20 cellular contexts compared by ENCODE assay signal in the genomic region with DNA sequence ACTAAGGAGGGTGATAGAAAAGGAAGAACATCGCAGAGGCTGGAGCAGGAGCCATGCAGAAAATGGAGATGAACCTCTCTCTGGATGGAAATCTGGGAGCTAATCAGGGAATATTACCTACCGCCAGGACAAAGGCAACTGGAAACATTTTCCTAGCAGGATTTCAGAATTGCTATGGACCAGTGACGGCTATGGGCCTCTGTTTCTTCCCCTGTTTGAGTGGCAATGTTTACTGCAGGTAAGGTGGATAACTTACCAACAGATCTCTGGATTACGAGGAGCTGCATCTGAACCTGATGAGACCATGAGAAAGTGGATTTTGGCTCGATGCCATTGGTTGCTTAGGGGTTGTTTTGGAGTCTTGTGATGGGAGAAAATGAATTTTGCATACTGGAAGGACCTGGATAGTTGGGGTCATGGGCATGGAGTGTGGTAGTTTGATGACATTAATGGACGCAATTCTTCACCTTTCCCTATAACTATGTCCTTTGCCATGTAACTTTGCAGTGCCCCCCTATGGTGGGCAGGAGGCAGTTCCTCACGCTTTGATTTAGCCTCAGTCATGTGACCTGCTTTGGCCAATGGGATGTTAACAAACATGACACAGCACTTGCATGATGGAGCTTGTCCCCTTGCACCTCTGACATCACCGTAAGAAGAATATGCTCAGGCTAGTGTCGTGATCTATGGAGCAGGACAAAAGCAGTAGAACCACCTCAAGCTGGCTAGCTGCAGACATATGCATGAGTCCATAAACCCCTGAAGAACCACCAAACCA. TPM values are rescaled to one million over a fixed set of nuclear protein-coding genes. Genes with fewer than 3 reads are reported as not detected.
DNase-seq lines count a peak whose midpoint lies in the region; ATAC-seq, FAIRE-seq and TF ChIP-seq lines count a peak whose summit lies in the region.
"Had no signal": no experiment of that assay in that cellular context is flagged by ENCODE, and none has a peak within 500 bp of the region (broad histone marks: within the 10 kb centered on the region; RNA-seq: fewer than 3 reads in every experiment).

No MANE protein-coding gene starts in this region.

- WGBS in K562 (ENCODE audit: insufficient coverage, low coverage, missing lambda C conversion rate) = 6% methylated on average over 9 of the region's 9 CpGs
- no CpG with 5 or more reads among the region's 9 CpGs for WGBS in trophoblast cell (ENCODE audit: extremely low coverage, insufficient coverage, insufficient read length)

- peaks cover 6% of the 10 kb centered on the region for H3K4me1 Mint-ChIP-seq in activated CD8-positive, alpha-beta T cell treated with anti-CD3 and anti-CD28 coated beads for 36 hours (ENCODE audit: low read depth)
- H3K4me1 Mint-ChIP-seq in activated CD8-positive, alpha-beta T cell treated with anti-CD3 and anti-CD28 coated beads, Interleukin-2, amount 10 ng/mL, durations not matched to agents 7 days and 5 days (ENCODE audit: low read depth) = peaks cover 14% of the 10 kb centered on the region
- H3K4me1 Mint-ChIP-seq in activated CD4-positive, alpha-beta memory T cell treated with anti-CD3 and anti-CD28 coated beads, Interleukin-2, amount 10 ng/mL, durations not matched to agents 7 days and 5 days = peaks cover 8% of the 10 kb centered on the region

- no peak overlapping the region for H2BK5ac ChIP-seq in trophoblast cell (ENCODE audit: low read depth, low read length, poor library complexity)

- H2AFZ ChIP-seq in Loucy (ENCODE audit: low read length) (no peak overlapping the region), K562 (ENCODE audit: low read depth, low read length) (no peak overlapping the region), trophoblast cell (ENCODE audit: insufficient read depth, low read length, poor library complexity) (no peak overlapping the region)
- H2AFZ ChIP-seq: PC-9 had no signal

- H4K8ac ChIP-seq in trophoblast cell (ENCODE audit: low read depth, low read length) = no peak overlapping the region

- H3K36me3 Mint-ChIP-seq in activated CD8-positive, alpha-beta T cell treated with anti-CD3 and anti-CD28 coated beads for 36 hours (ENCODE audit: low read depth) = no peaks in the 10 kb centered on the region
- no peaks in the 10 kb centered on the region for H3K36me3 Mint-ChIP-seq in activated CD8-positive, alpha-beta T cell treated with anti-CD3 and anti-CD28 coated beads, Interleukin-2, amount 10 ng/mL, durations not matched to agents 7 days and 5 days (ENCODE audit: low read depth)
- no peaks in the 10 kb centered on the region for H3K36me3 Mint-ChIP-seq in activated CD4-positive, alpha-beta memory T cell treated with anti-CD3 and anti-CD28 coated beads, Interleukin-2, amount 10 ng/mL, durations not matched to agents 7 days and 5 days (ENCODE audit: low read depth)

- H3K27ac ChIP-seq in K562 (ENCODE audit: extremely low read depth, low read depth, low read length) (no peak overlapping the region), trophoblast cell (ENCODE audit: low read depth, low read length) (no peak overlapping the region), breast epithelium (no peak overlapping the region)
- H3K27ac ChIP-seq: HL-60, PC-9, SK-N-MC had no signal

- no peaks in the 10 kb centered on the region for H3K9me2 ChIP-seq in Loucy (replicated peaks; ENCODE audit: low read depth, low read length)

- TF ChIP-seq RAD21 in K562 (CRISPR knock-in tag; conservative IDR thresholded peaks at IDR 0.05 in 1 of 2, IDR thresholded peaks at IDR 0.05 in 1 of 2) = no peak

- no peak overlapping the region for H3K14ac ChIP-seq in trophoblast cell (ENCODE audit: low read length)

- H3K4me3 Mint-ChIP-seq in activated CD8-positive, alpha-beta T cell treated with anti-CD3 and anti-CD28 coated beads for 36 hours = no peak overlapping the region
- no peak overlapping the region for H3K4me3 Mint-ChIP-seq in activated CD8-positive, alpha-beta T cell treated with anti-CD3 and anti-CD28 coated beads, Interleukin-2, amount 10 ng/mL, durations not matched to agents 7 days and 5 days
- no peak overlapping the region for H3K4me3 Mint-ChIP-seq in activated CD4-positive, alpha-beta memory T cell treated with anti-CD3 and anti-CD28 coated beads, Interleukin-2, amount 10 ng/mL, durations not matched to agents 7 days and 5 days
- H3K4me3 Mint-ChIP-seq: HFFc6 had no signal

- H3K27me3 ChIP-seq in Loucy (ENCODE audit: insufficient read depth, low read length, poor library complexity, severe bottlenecking) (no peaks in the 10 kb centered on the region), K562 (ENCODE audit: control insufficient read depth in 2 of 2, insufficient read depth in 2 of 2, low read length in 2 of 2) (peaks cover 0 to 17% of the 10 kb centered on the region in 2 experiments; a peak in 2 of 5 replicates), trophoblast cell (ENCODE audit: insufficient read depth, low read length) (no peaks in the 10 kb centered on the region), breast epithelium (no peaks in the 10 kb centered on the region)
- H3K27me3 ChIP-seq: BLaER1 treated with 17β-estradiol and CSF1 and Interleukin-3, amounts not matched to agents 10 nM and 100 nM had no signal

- POLR2A ChIA-PET in activated CD8-positive, alpha-beta T cell treated with anti-CD3 and anti-CD28 coated beads for 36 hours (lab: Charles Lee) = no interaction called here
- POLR2A ChIA-PET in activated CD8-positive, alpha-beta T cell treated with anti-CD3 and anti-CD28 coated beads, Interleukin-2, amount 10 ng/mL, durations not matched to agents 7 days and 5 days (lab: Charles Lee) = no interaction called here
- POLR2A ChIA-PET in K562 (lab: Yijun Ruan, JAX) = interaction anchor here (0.8 kb wide), 1 partner anchor 1270 kb away, joined by 3 read pairs; no protein-coding TSS in a partner anchor
- POLR2A ChIA-PET in activated CD4-positive, alpha-beta memory T cell treated with anti-CD3 and anti-CD28 coated beads, Interleukin-2, amount 10 ng/mL, durations not matched to agents 7 days and 5 days (lab: Charles Lee) = no interaction called here

- H3K79me2 ChIP-seq in Loucy (ENCODE audit: insufficient read depth, low read length) = no peaks in the 10 kb centered on the region
- no peaks in the 10 kb centered on the region for H3K79me2 ChIP-seq in K562 (ENCODE audit: control insufficient read depth, insufficient read depth, low read length)
- no peaks in the 10 kb centered on the region for H3K79me2 ChIP-seq in trophoblast cell (ENCODE audit: control insufficient read depth, insufficient read depth, low read length, poor library complexity)

- ATAC-seq in activated CD8-positive, alpha-beta T cell treated with anti-CD3 and anti-CD28 coated beads for 36 hours = no peak
- ATAC-seq in activated CD8-positive, alpha-beta T cell treated with anti-CD3 and anti-CD28 coated beads, Interleukin-2, amount 10 ng/mL, durations not matched to agents 7 days and 5 days = no peak
- peak; percentile 56; the same call in 1 of the 3 replicates for ATAC-seq in K562

- no peak for TF ChIP-seq POLR2A in K562 (conservative IDR thresholded peaks at IDR 0.05)
- no peak for TF ChIP-seq POLR2A in breast epithelium (IDR thresholded peaks at IDR 0.05)

- no peak overlapping the region for H3K4me3 ChIP-seq in Loucy (ENCODE audit: low read length, poor library complexity, severe bottlenecking)
- H3K4me3 ChIP-seq in K562 = no peak overlapping the region
- peak overlapping the region; percentile 43 for H3K4me3 ChIP-seq in trophoblast cell (ENCODE audit: low read depth, low read length)
- H3K4me3 ChIP-seq in breast epithelium = no peak overlapping the region
- H3K4me3 ChIP-seq: BLaER1 treated with 17β-estradiol and CSF1 and Interleukin-3, amounts not matched to agents 10 nM and 100 nM; PC-9; SK-N-MC had no signal

- FAIRE-seq in K562 (lab: Jason Lieb, UNC) = no peak
- FAIRE-seq: GM12892 had no signal

- H3K9me3 ChIP-seq in Loucy (ENCODE audit: insufficient read depth, low read depth, low read length) = no peaks in the 10 kb centered on the region
- 0 out of 2 replicates have a peak, but pooled peaks cover 3% of the 10 kb centered on the region for H3K9me3 ChIP-seq in K562 (replicated peaks; ENCODE audit: control insufficient read depth, insufficient read depth, low read depth, low read length)
- peaks cover 1% of the 10 kb centered on the region for H3K9me3 ChIP-seq in trophoblast cell (ENCODE audit: insufficient read depth, low read depth, low read length)
- no peaks in the 10 kb centered on the region for H3K9me3 ChIP-seq in breast epithelium

- H3K9ac ChIP-seq in Loucy (ENCODE audit: low read depth, low read length, poor library complexity, severe bottlenecking) (no peak overlapping the region), K562 (ENCODE audit: insufficient read depth in 1 of 2, low read depth in 2 of 2, low read length in 2 of 2) (no peak overlapping the region), trophoblast cell (ENCODE audit: low read length) (no peak overlapping the region)
- H3K9ac ChIP-seq: BLaER1 treated with 17β-estradiol and CSF1 and Interleukin-3, amounts not matched to agents 10 nM and 100 nM had no signal

- no peak overlapping the region for H2AK5ac ChIP-seq in trophoblast cell (ENCODE audit: low read length)

- peaks cover 7% of the 10 kb centered on the region for H3K9me3 Mint-ChIP-seq in activated CD8-positive, alpha-beta T cell treated with anti-CD3 and anti-CD28 coated beads for 36 hours
- no peaks in the 10 kb centered on the region for H3K9me3 Mint-ChIP-seq in activated CD8-positive, alpha-beta T cell treated with anti-CD3 and anti-CD28 coated beads, Interleukin-2, amount 10 ng/mL, durations not matched to agents 7 days and 5 days (ENCODE audit: insufficient read depth)
- peaks cover 4% of the 10 kb centered on the region for H3K9me3 Mint-ChIP-seq in activated CD4-positive, alpha-beta memory T cell treated with anti-CD3 and anti-CD28 coated beads, Interleukin-2, amount 10 ng/mL, durations not matched to agents 7 days and 5 days

- no peak overlapping the region for H4K91ac ChIP-seq in trophoblast cell (ENCODE audit: low read depth, low read length)

- H3K18ac ChIP-seq in trophoblast cell (ENCODE audit: low read length) = no peak overlapping the region

- no peaks in the 10 kb centered on the region for H3K36me3 ChIP-seq in Loucy (ENCODE audit: insufficient read depth, low read length)
- no peaks in the 10 kb centered on the region for H3K36me3 ChIP-seq in K562 (ENCODE audit: control insufficient read depth, insufficient read depth, low read length)
- no peaks in the 10 kb centered on the region for H3K36me3 ChIP-seq in trophoblast cell (ENCODE audit: control insufficient read depth in 1 of 2, insufficient read depth in 2 of 2, low read length in 2 of 2)
- H3K36me3 ChIP-seq in breast epithelium = no peaks in the 10 kb centered on the region

- DNase-seq in activated CD8-positive, alpha-beta T cell treated with anti-CD3 and anti-CD28 coated beads for 36 hours = peak; percentile 8
- DNase-seq in activated CD8-positive, alpha-beta T cell treated with anti-CD3 and anti-CD28 coated beads, Interleukin-2, amount 10 ng/mL, durations not matched to agents 7 days and 5 days = no peak
- peak; percentile 11 to 60 (median 32) for DNase-seq in K562 (ENCODE audit: extremely low read depth in 1 of 4, low spot score in 3 of 4)
- no peak for DNase-seq in trophoblast cell
- no peak for DNase-seq in activated CD4-positive, alpha-beta memory T cell treated with anti-CD3 and anti-CD28 coated beads, Interleukin-2, amount 10 ng/mL, durations not matched to agents 7 days and 5 days
- no peak for DNase-seq in breast epithelium (ENCODE audit: low spot score in 2 of 2)
- no peak for DNase-seq in NCI-H2107 treated with DMSO at 0.1 percent for 48 hours (lab: John Stamatoyannopoulos, UW; ENCODE audit: unreplicated experiment)
- DNase-seq: 8988T, HFFc6, Kasumi-1, NCI-H1436, NCI-H2081 treated with DMSO at 0.1 percent for 48 hours, NCI-H2227 treated with DMSO at 0.1 percent for 48 hours, NCI-H526 treated with DMSO at 0.1 percent for 48 hours, PC-9 had no signal

- no peaks in the 10 kb centered on the region for H3K27me3 Mint-ChIP-seq in activated CD8-positive, alpha-beta T cell treated with anti-CD3 and anti-CD28 coated beads for 36 hours
- no peaks in the 10 kb centered on the region for H3K27me3 Mint-ChIP-seq in activated CD8-positive, alpha-beta T cell treated with anti-CD3 and anti-CD28 coated beads, Interleukin-2, amount 10 ng/mL, durations not matched to agents 7 days and 5 days (ENCODE audit: low read depth)
- H3K27me3 Mint-ChIP-seq in activated CD4-positive, alpha-beta memory T cell treated with anti-CD3 and anti-CD28 coated beads, Interleukin-2, amount 10 ng/mL, durations not matched to agents 7 days and 5 days = peaks cover 4% of the 10 kb centered on the region

- BruUV-seq in K562 (replicated peaks; lab: Mats Ljungman, UMichigan) = no TSS peak

- no peak overlapping the region for H3K27ac Mint-ChIP-seq in activated CD8-positive, alpha-beta T cell treated with anti-CD3 and anti-CD28 coated beads for 36 hours
- H3K27ac Mint-ChIP-seq in activated CD8-positive, alpha-beta T cell treated with anti-CD3 and anti-CD28 coated beads, Interleukin-2, amount 10 ng/mL, durations not matched to agents 7 days and 5 days = no peak overlapping the region
- H3K27ac Mint-ChIP-seq in activated CD4-positive, alpha-beta memory T cell treated with anti-CD3 and anti-CD28 coated beads, Interleukin-2, amount 10 ng/mL, durations not matched to agents 7 days and 5 days = no peak overlapping the region
- H3K27ac Mint-ChIP-seq: HFFc6 had no signal

- no peaks in the 10 kb centered on the region for H4K20me1 ChIP-seq in Loucy (ENCODE audit: insufficient read depth, low read length, poor library complexity, severe bottlenecking)
- no peaks in the 10 kb centered on the region for H4K20me1 ChIP-seq in K562 (replicated peaks; ENCODE audit: control insufficient read depth, insufficient read depth, low read length)
- H4K20me1 ChIP-seq: BLaER1 treated with 17β-estradiol and CSF1 and Interleukin-3, amounts not matched to agents 10 nM and 100 nM had no signal

- in situ Hi-C loops in K562 (cut with MboI) = no loop called here

- H3K4me2 ChIP-seq in Loucy (ENCODE audit: low read depth, low read length, poor library complexity, severe bottlenecking) (no peak overlapping the region), K562 (ENCODE audit: insufficient read depth, low read length) (no peak overlapping the region), trophoblast cell (ENCODE audit: low read length) (no peak overlapping the region)
- H3K4me2 ChIP-seq: BLaER1 treated with 17β-estradiol and CSF1 and Interleukin-3, amounts not matched to agents 10 nM and 100 nM; PC-9 had no signal

- no peaks in the 10 kb centered on the region for H3K4me1 ChIP-seq in Loucy (ENCODE audit: insufficient read depth, low read length, poor library complexity, severe bottlenecking)
- H3K4me1 ChIP-seq in K562 (replicated peaks in 1 of 2; ENCODE audit: control insufficient read depth in 2 of 2, insufficient read depth in 2 of 2, low read length in 2 of 2) = no peaks in the 10 kb centered on the region; a peak in 1 of 5 replicates
- H3K4me1 ChIP-seq in trophoblast cell (ENCODE audit: control insufficient read depth in 1 of 2, insufficient read depth in 2 of 2, low read length in 2 of 2) = peaks cover 13 to 14% of the 10 kb centered on the region in 2 experiments
- H3K4me1 ChIP-seq in breast epithelium = no peaks in the 10 kb centered on the region

- no peaks in the 10 kb centered on the region for H3K9me1 ChIP-seq in K562 (ENCODE audit: control insufficient read depth, insufficient read depth, low read length)

- intact Hi-C loops in activated CD8-positive, alpha-beta T cell treated with anti-CD3 and anti-CD28 coated beads for 36 hours (cut with micrococcal nuclease) = no loop called here
- intact Hi-C loops in K562 (cut with micrococcal nuclease) (no loop called here), breast epithelium (cut with DNase I; ENCODE audit: low total_unique reads) (no loop called here)

- no peak overlapping the region for H4K12ac ChIP-seq in trophoblast cell (ENCODE audit: low read depth, low read length)

- H3K4ac ChIP-seq in trophoblast cell (ENCODE audit: low read depth, low read length) = no peak overlapping the region

- H3K79me1 ChIP-seq in trophoblast cell (ENCODE audit: low read length) = peaks cover 6% of the 10 kb centered on the region

- no peak for TF ChIP-seq CTCF in activated CD8-positive, alpha-beta T cell treated with anti-CD3 and anti-CD28 coated beads for 36 hours (IDR thresholded peaks at IDR 0.05)
- TF ChIP-seq CTCF in Loucy (conservative IDR thresholded peaks at IDR 0.05; ENCODE audit: low read length) (peak; percentile 36), K562 (IDR thresholded peaks at IDR 0.05 in 2 of 3, conservative IDR thresholded peaks at IDR 0.05 in 1 of 3; ENCODE audit: insufficient read depth in 2 of 3, low read depth in 1 of 3, low read length in 3 of 3) (no peak), breast epithelium (IDR thresholded peaks at IDR 0.05) (no peak)

- H2BK120ac ChIP-seq in trophoblast cell (ENCODE audit: insufficient read depth, low read length, poor library complexity) = no peak overlapping the region

- no peak overlapping the region for H2BK12ac ChIP-seq in trophoblast cell (ENCODE audit: low read length)

- CTCF ChIA-PET in activated CD8-positive, alpha-beta T cell treated with anti-CD3 and anti-CD28 coated beads for 36 hours (lab: Charles Lee) = interaction anchor here (1.0 kb wide), 1 partner anchor 128 kb away, joined by 3 read pairs; no protein-coding TSS in a partner anchor
- CTCF ChIA-PET in activated CD8-positive, alpha-beta T cell treated with anti-CD3 and anti-CD28 coated beads, Interleukin-2, amount 10 ng/mL, durations not matched to agents 7 days and 5 days (lab: Charles Lee) = no interaction called here
- CTCF ChIA-PET in K562 (lab: Yijun Ruan, JAX; ENCODE audit: low intra/inter-chr PET ratio) = no interaction called here
- CTCF ChIA-PET in activated CD4-positive, alpha-beta memory T cell treated with anti-CD3 and anti-CD28 coated beads, Interleukin-2, amount 10 ng/mL, durations not matched to agents 7 days and 5 days (lab: Charles Lee) = no interaction called here

- H3F3A ChIP-seq in Loucy (ENCODE audit: low read depth) = no peaks in the 10 kb centered on the region

- H3K23ac ChIP-seq in trophoblast cell (ENCODE audit: low read length) = no peak overlapping the region

- TF ChIP-seq EP300 in K562 (IDR thresholded peaks at IDR 0.05; ENCODE audit: low read length) = no peak

RNA-seq across cellular contexts. Expression of a gene that starts 51.1 kb away (rescaled TPM):
- 100 to 1,000 TPM; 365 to 373 TPM for total RNA-seq in activated CD8-positive, alpha-beta T cell treated with anti-CD3 and anti-CD28 coated beads for 36 hours
- 100 to 1,000 TPM; 788 to 821 TPM for total RNA-seq in activated CD8-positive, alpha-beta T cell treated with anti-CD3 and anti-CD28 coated beads, Interleukin-2, amount 10 ng/mL, durations not matched to agents 7 days and 5 days
- 62.1 and 139 TPM in 2 replicates for total RNA-seq in K562 (2011; cell fraction: chromatin; rRNA removed; ENCODE audit: low replicate concordance)
- total RNA-seq in K562 (2011; cell fraction: nucleolus; rRNA removed) = 42.4 and 45.7 TPM in 2 replicates
- total RNA-seq in K562 (2011; cell fraction: nucleoplasm; rRNA removed) = 60.5 and 80.2 TPM in 2 replicates
- total RNA-seq in K562 (2014; rRNA removed) (256 and 290 TPM in 2 replicates), K562 (2014; rRNA removed; fragmentation: Illumina TruSeq; extraction: Trizol) (158 and 169 TPM in 2 replicates), K562 (2015; rRNA removed; fragmentation: Illumina TruSeq; extraction: Trizol) (139 and 148 TPM in 2 replicates), K562 (2021) (141 and 155 TPM in 2 replicates), breast epithelium (100 to 1,000 TPM; 186 to 332 (median 237) TPM)
- polyA plus RNA-seq in K562 (2011; rRNA removed) (128 and 161 TPM in 2 replicates), K562 (2014; fragmentation: Illumina TruSeq; extraction: Trizol) (206 and 269 TPM in 2 replicates), K562 (2014; fragmentation: Nextera tagmentation; extraction: Ambion mirVana) (10 to 100 TPM; 48.0 to 85.7 TPM), K562 (2014; rRNA removed) (162 and 178 TPM in 2 replicates)
- polyA plus RNA-seq in K562 (2011; cell fraction: cytosol; rRNA removed) = 77.4 and 107 TPM in 2 replicates
- 56.0 and 78.4 TPM in 2 replicates for polyA plus RNA-seq in K562 (2011; cell fraction: nucleus; rRNA removed)
- 143 and 146 TPM in 2 replicates for polyA plus RNA-seq in K562 (2012)
- 242 and 267 TPM in 2 replicates for polyA minus RNA-seq in K562 (2011; rRNA and poly(A)+ RNA removed)
- polyA minus RNA-seq in K562 (2011; cell fraction: cytosol; rRNA and poly(A)+ RNA removed) = 56.8 and 84.7 TPM in 2 replicates
- polyA minus RNA-seq in K562 (2011; cell fraction: nucleus; rRNA and poly(A)+ RNA removed) = 73.0 and 82.9 TPM in 2 replicates
- 518 and 520 TPM in 2 replicates for polyA plus RNA-seq in trophoblast cell (2013)
- 100 to 1,000 TPM; 901 TPM for total RNA-seq in activated CD4-positive, alpha-beta memory T cell treated with anti-CD3 and anti-CD28 coated beads, Interleukin-2, amount 10 ng/mL, durations not matched to agents 7 days and 5 days

Comparison
In these comparisons a context has a peak if more than half of its experiments do, and no peak if none do; other contexts are left out.
1. DNase-seq: peak in activated CD8-positive, alpha-beta T cell treated with anti-CD3 and anti-CD28 coated beads for 36 hours (single experiment) and K562 (4 of 4); none in activated CD8-positive, alpha-beta T cell treated with anti-CD3 and anti-CD28 coated beads, Interleukin-2, amount 10 ng/mL, durations not matched to agents 7 days and 5 days (single experiment), trophoblast cell (0 of 2), activated CD4-positive, alpha-beta memory T cell treated with anti-CD3 and anti-CD28 coated beads, Interleukin-2, amount 10 ng/mL, durations not matched to agents 7 days and 5 days (single experiment), breast epithelium (0 of 2) and NCI-H2107 treated with DMSO at 0.1 percent for 48 hours (single experiment).